Comparison of ENCODE assay signal across 8 cellular contexts in genomic region chr14:95432152-95433093, GRCh38.
A peak's percentile ranks its signal among the peaks of the same experiment; 100 is the strongest.
DNase-seq lines count a peak whose midpoint lies in the region; ATAC-seq, FAIRE-seq and TF ChIP-seq lines count a peak whose summit lies in the region.

No MANE protein-coding gene starts in this region.

- H3K9me3 ChIP-seq in astrocyte (ENCODE audit: insufficient read depth, low read depth, low read length) = no peaks in the 10 kb centered on the region
- no peaks in the 10 kb centered on the region for H3K9me3 ChIP-seq in testis

- H3K4me3 Mint-ChIP-seq in astrocyte (ENCODE audit: unreplicated experiment) = no peak overlapping the region

- peaks cover 7% of the 10 kb centered on the region for H3K9me3 Mint-ChIP-seq in astrocyte (ENCODE audit: unreplicated experiment)

- no peak for ATAC-seq in GM21367 (IDR thresholded peaks at IDR 0.05; ENCODE audit: unreplicated experiment)

- no peak overlapping the region for H2AFZ ChIP-seq in astrocyte (ENCODE audit: low read depth, low read length)

- no peak for FAIRE-seq in astrocyte (lab: Jason Lieb, UNC)

- peaks cover 13% of the 10 kb centered on the region for H3K4me1 Mint-ChIP-seq in astrocyte (ENCODE audit: low read depth, unreplicated experiment)

- H3K36me3 Mint-ChIP-seq in astrocyte (ENCODE audit: low read depth, unreplicated experiment) = peaks cover 2% of the 10 kb centered on the region

- TF ChIP-seq CTCF in C4-2B (conservative IDR thresholded peaks at IDR 0.05) (peak; percentile 89), astrocyte (IDR thresholded peaks at IDR 0.05; ENCODE audit: insufficient read depth, low read depth, low read length) (peak; percentile 58), testis (IDR thresholded peaks at IDR 0.05) (peak; percentile 79 to 88 (median 81))

- DNase-seq in LHCN-M2 (ENCODE audit: low read depth) = peak; percentile 22
- DNase-seq in astrocyte (ENCODE audit: low read depth) = no peak
- peak; percentile 86 for DNase-seq in iPS-NIHi7 (ENCODE audit: extremely low spot score)
- peak; percentile 75 for DNase-seq in testis
- DNase-seq in NCI-H345 (lab: John Stamatoyannopoulos, UW) = no peak
- no peak for DNase-seq in NCI-H2029 treated with DMSO at 0.1 percent for 48 hours (lab: John Stamatoyannopoulos, UW)

- no peaks in the 10 kb centered on the region for H3K4me1 ChIP-seq in astrocyte (ENCODE audit: insufficient read depth, low read length)
- peaks cover 7% of the 10 kb centered on the region for H3K4me1 ChIP-seq in testis

- H3K4me2 ChIP-seq in astrocyte (ENCODE audit: low read length) = no peak overlapping the region

- H3K79me2 ChIP-seq in astrocyte (ENCODE audit: insufficient read depth, low read length) = no peaks in the 10 kb centered on the region

- H3K27me3 Mint-ChIP-seq in astrocyte (ENCODE audit: low read depth, unreplicated experiment) = no peaks in the 10 kb centered on the region

- intact Hi-C loops in testis (cut with DNase I; ENCODE audit: low total_unique reads) = no loop called here

- no peak overlapping the region for H3K9ac ChIP-seq in astrocyte (ENCODE audit: low read length)

- H3K27me3 ChIP-seq in astrocyte (ENCODE audit: insufficient read depth, low read length) (no peaks in the 10 kb centered on the region), testis (no peaks in the 10 kb centered on the region)

- H4K20me1 ChIP-seq in astrocyte (ENCODE audit: insufficient read depth, low read length) = no peaks in the 10 kb centered on the region

- 47 to 69% methylated on average over 14 to 20 of the region's 20 CpGs for WGBS in testis, 2 donors

- H3K36me3 ChIP-seq in astrocyte (ENCODE audit: insufficient read depth, low read length) (no peaks in the 10 kb centered on the region), testis (ENCODE audit: low read depth, missing control alignments) (no peaks in the 10 kb centered on the region)

- no peak for TF ChIP-seq POLR2A in testis (IDR thresholded peaks at IDR 0.05)

- H3K27ac ChIP-seq in C4-2B (no peak overlapping the region), astrocyte (ENCODE audit: low read depth, low read length) (no peak overlapping the region), testis (peak overlapping the region in 1 of 2 donors; percentile 31)

- no peak overlapping the region for H3K4me3 ChIP-seq in astrocyte (ENCODE audit: insufficient read depth, low read depth, low read length)
- H3K4me3 ChIP-seq in testis = no peak overlapping the region

- no peak overlapping the region for H3K27ac Mint-ChIP-seq in astrocyte (ENCODE audit: unreplicated experiment)

Comparison
In these comparisons a context has a peak if more than half of its experiments do, and no peak if none do; other contexts are left out.
1. DNase-seq: peak in LHCN-M2 (single experiment), iPS-NIHi7 (single experiment) and testis (single experiment); none in astrocyte (single experiment), NCI-H345 (single experiment) and NCI-H2029 treated with DMSO at 0.1 percent for 48 hours (single experiment).
2. Peak in every context shown above with its lines, with median percentiles within 50 percentile points of each other: CTCF ChIP-seq.